ENCODE assay signal across 12 cellular contexts in the genomic region with DNA sequence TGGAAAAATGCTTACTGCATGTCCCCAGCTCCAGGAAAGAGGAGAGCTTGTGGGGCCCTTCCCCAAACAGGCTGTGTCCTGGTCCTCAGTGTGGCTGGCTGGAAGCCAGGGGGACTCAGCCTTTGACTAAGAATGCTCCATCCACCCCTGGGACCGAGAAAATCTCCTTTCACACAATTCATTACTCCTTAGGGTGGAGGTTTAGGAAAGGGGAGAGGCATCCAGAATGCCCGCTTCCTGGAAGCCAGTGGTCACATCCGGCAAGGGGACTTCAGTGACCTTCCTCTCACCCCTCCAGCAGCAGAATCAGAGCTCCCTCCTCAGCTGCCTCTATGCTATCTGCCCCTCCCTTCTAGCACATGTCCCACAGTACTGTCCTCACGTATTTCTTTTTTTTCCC. TPM values are rescaled to one million over a fixed set of nuclear protein-coding genes. Genes with fewer than 3 reads are reported as not detected.
DNase-seq lines count a peak whose midpoint lies in the region; ATAC-seq and TF ChIP-seq lines count a peak whose summit lies in the region.
"Had no signal": no experiment of that assay in that cellular context is flagged by ENCODE, and none has a peak within 500 bp of the region (broad histone marks: within the 10 kb centered on the region; RNA-seq: fewer than 3 reads in every experiment).

No MANE protein-coding gene starts in this region.

- H3K4me1 Mint-ChIP-seq in activated CD4-positive, alpha-beta memory T cell treated with anti-CD3 and anti-CD28 coated beads for 36 hours (ENCODE audit: low read depth): peaks cover 20% of the 10 kb centered on the region
- peaks cover 38% of the 10 kb centered on the region for H3K4me1 Mint-ChIP-seq in activated CD4-positive, alpha-beta memory T cell treated with anti-CD3 and anti-CD28 coated beads, Interleukin-2, amount 10 ng/mL, durations not matched to agents 7 days and 5 days
- peaks cover 13 to 17% of the 10 kb centered on the region in 2 donors for H3K4me1 Mint-ChIP-seq in effector memory CD8-positive, alpha-beta T cell (ENCODE audit: low read depth in 2 of 2)

- H2AFZ ChIP-seq in mesenchymal stem cell (ENCODE audit: low read depth, low read length): no peak overlapping the region

- H3K4me3 Mint-ChIP-seq in activated CD4-positive, alpha-beta memory T cell treated with anti-CD3 and anti-CD28 coated beads for 36 hours: no peak overlapping the region
- no peak overlapping the region for H3K4me3 Mint-ChIP-seq in activated CD4-positive, alpha-beta memory T cell treated with anti-CD3 and anti-CD28 coated beads, Interleukin-2, amount 10 ng/mL, durations not matched to agents 7 days and 5 days
- no peak overlapping the region for H3K4me3 Mint-ChIP-seq in effector memory CD8-positive, alpha-beta T cell

- no peak overlapping the region for H2BK15ac ChIP-seq in mesenchymal stem cell (ENCODE audit: low read depth, poor library complexity, severe bottlenecking)

- H2BK12ac ChIP-seq in mesenchymal stem cell (ENCODE audit: low read length in 2 of 2): peak overlapping the region in 1 of 2 experiments; percentile 15

- no peak for DNase-seq in activated CD4-positive, alpha-beta memory T cell treated with anti-CD3 and anti-CD28 coated beads for 36 hours
- no peak for DNase-seq in activated CD4-positive, alpha-beta memory T cell treated with anti-CD3 and anti-CD28 coated beads, Interleukin-2, amount 10 ng/mL, durations not matched to agents 7 days and 5 days
- DNase-seq in effector memory CD8-positive, alpha-beta T cell: no peak
- peak; percentile 82 for DNase-seq in mesenchymal stem cell
- DNase-seq in tibial artery: no peak
- no peak for DNase-seq in HCEC 1CT
- no peak for DNase-seq in NCI-H2171 (lab: John Stamatoyannopoulos, UW)
- DNase-seq in NOMO-1 treated with dmso at 0.1 percent for 144 hours (lab: John Stamatoyannopoulos, UW; ENCODE audit: unreplicated experiment): no peak
- DNase-seq: ACHN; activated CD4-positive, CD25-positive, alpha-beta regulatory T cell; activated naive CD4-positive, alpha-beta T cell treated with anti-CD3 and anti-CD28 coated beads, Interleukin-2, amount 50 U/mL, for 16 hours; NCI-H2029 had no signal

- no peaks in the 10 kb centered on the region for H3K9me3 Mint-ChIP-seq in activated CD4-positive, alpha-beta memory T cell treated with anti-CD3 and anti-CD28 coated beads for 36 hours
- no peaks in the 10 kb centered on the region for H3K9me3 Mint-ChIP-seq in activated CD4-positive, alpha-beta memory T cell treated with anti-CD3 and anti-CD28 coated beads, Interleukin-2, amount 10 ng/mL, durations not matched to agents 7 days and 5 days
- no peaks in the 10 kb centered on the region for H3K9me3 Mint-ChIP-seq in effector memory CD8-positive, alpha-beta T cell

- no peak overlapping the region for H3K4ac ChIP-seq in mesenchymal stem cell (ENCODE audit: low read depth in 1 of 2, low read length in 2 of 2)

- no peak overlapping the region for H3K23ac ChIP-seq in mesenchymal stem cell (ENCODE audit: low read length in 2 of 2)

- H2AK5ac ChIP-seq in mesenchymal stem cell (ENCODE audit: low read length, severe bottlenecking): no peak overlapping the region

- H3K27ac Mint-ChIP-seq in activated CD4-positive, alpha-beta memory T cell treated with anti-CD3 and anti-CD28 coated beads for 36 hours: peak overlapping the region; percentile 21
- no peak overlapping the region for H3K27ac Mint-ChIP-seq in activated CD4-positive, alpha-beta memory T cell treated with anti-CD3 and anti-CD28 coated beads, Interleukin-2, amount 10 ng/mL, durations not matched to agents 7 days and 5 days
- H3K27ac Mint-ChIP-seq in effector memory CD8-positive, alpha-beta T cell: peak overlapping the region; percentile 59 to 87

- H3K27me3 ChIP-seq in mesenchymal stem cell (ENCODE audit: control insufficient read depth in 1 of 2, insufficient read depth in 1 of 2, low read length in 2 of 2) (no peaks in the 10 kb centered on the region), tibial artery (no peaks in the 10 kb centered on the region)

- POLR2A ChIA-PET in activated CD4-positive, alpha-beta memory T cell treated with anti-CD3 and anti-CD28 coated beads for 36 hours (lab: Charles Lee): interaction anchor here (0.7 kb wide), 1 partner anchor 1947 kb away, joined by 3 read pairs; no protein-coding TSS in a partner anchor
- POLR2A ChIA-PET in activated CD4-positive, alpha-beta memory T cell treated with anti-CD3 and anti-CD28 coated beads, Interleukin-2, amount 10 ng/mL, durations not matched to agents 7 days and 5 days (lab: Charles Lee): interaction anchor here (1.5 kb wide), 1 partner anchor 20 kb away, joined by 3 read pairs; no protein-coding TSS in a partner anchor

- no peak overlapping the region for H2BK5ac ChIP-seq in mesenchymal stem cell (ENCODE audit: low read depth, low read length, poor library complexity, severe bottlenecking)

- H3K9ac ChIP-seq in mesenchymal stem cell (ENCODE audit: low read length): no peak overlapping the region

- peak overlapping the region; percentile 43 for H4K91ac ChIP-seq in mesenchymal stem cell (ENCODE audit: low read length)

- no peak overlapping the region for H3K27ac ChIP-seq in mesenchymal stem cell (ENCODE audit: low read length, poor library complexity, severe bottlenecking)
- H3K27ac ChIP-seq in tibial artery: peak overlapping the region; percentile 92 to 94

- intact Hi-C loops in activated CD4-positive, alpha-beta memory T cell treated with anti-CD3 and anti-CD28 coated beads for 36 hours (cut with micrococcal nuclease): no loop called here
- intact Hi-C loops in tibial artery (cut with DNase I; ENCODE audit: low total_unique reads): no loop called here

- H3K9me3 ChIP-seq in mesenchymal stem cell (ENCODE audit: control insufficient read depth, low read length): no peaks in the 10 kb centered on the region
- no peaks in the 10 kb centered on the region for H3K9me3 ChIP-seq in tibial artery

- H4K8ac ChIP-seq in mesenchymal stem cell (ENCODE audit: low read length): peak overlapping the region; percentile 19

- H3K14ac ChIP-seq in mesenchymal stem cell (ENCODE audit: low read length in 2 of 2): no peak overlapping the region

- CTCF ChIA-PET in activated CD4-positive, alpha-beta memory T cell treated with anti-CD3 and anti-CD28 coated beads for 36 hours (lab: Charles Lee): interaction anchor here (0.9 to 1.0 kb wide), 2 partner anchors 23 to 111 kb away, joined by 3 read pairs; no protein-coding TSS in a partner anchor
- CTCF ChIA-PET in activated CD4-positive, alpha-beta memory T cell treated with anti-CD3 and anti-CD28 coated beads, Interleukin-2, amount 10 ng/mL, durations not matched to agents 7 days and 5 days (lab: Charles Lee): interaction anchor here (2.5 kb wide), 1 partner anchor 341 kb away, joined by 9 read pairs; no protein-coding TSS in a partner anchor

- H3K27me3 Mint-ChIP-seq in activated CD4-positive, alpha-beta memory T cell treated with anti-CD3 and anti-CD28 coated beads for 36 hours: no peaks in the 10 kb centered on the region
- H3K27me3 Mint-ChIP-seq in activated CD4-positive, alpha-beta memory T cell treated with anti-CD3 and anti-CD28 coated beads, Interleukin-2, amount 10 ng/mL, durations not matched to agents 7 days and 5 days: no peaks in the 10 kb centered on the region
- no peaks in the 10 kb centered on the region for H3K27me3 Mint-ChIP-seq in effector memory CD8-positive, alpha-beta T cell

- H3K4me3 ChIP-seq in mesenchymal stem cell (ENCODE audit: insufficient read depth in 1 of 2, low read depth in 1 of 2, low read length in 2 of 2) (no peak overlapping the region), tibial artery (no peak overlapping the region)

- H3K36me3 Mint-ChIP-seq in activated CD4-positive, alpha-beta memory T cell treated with anti-CD3 and anti-CD28 coated beads for 36 hours: no peaks in the 10 kb centered on the region
- H3K36me3 Mint-ChIP-seq in activated CD4-positive, alpha-beta memory T cell treated with anti-CD3 and anti-CD28 coated beads, Interleukin-2, amount 10 ng/mL, durations not matched to agents 7 days and 5 days (ENCODE audit: low read depth): peaks cover 28% of the 10 kb centered on the region
- H3K36me3 Mint-ChIP-seq in effector memory CD8-positive, alpha-beta T cell (ENCODE audit: insufficient read depth): peaks cover 29% of the 10 kb centered on the region

- peak overlapping the region; percentile 39 for H2BK120ac ChIP-seq in mesenchymal stem cell (ENCODE audit: low read depth, low read length)

- no peak overlapping the region for H3K4me2 ChIP-seq in mesenchymal stem cell (ENCODE audit: low read length, poor library complexity, severe bottlenecking)

- H3K36me3 ChIP-seq in mesenchymal stem cell (ENCODE audit: control insufficient read depth in 1 of 2, insufficient read depth in 2 of 2, low read depth in 1 of 2, low read length in 2 of 2) (peaks cover 30 to 31% of the 10 kb centered on the region in 2 experiments), tibial artery (peaks cover 17 to 32% (median 18%) of the 10 kb centered on the region in 3 donors)

- TF ChIP-seq CTCF in tibial artery (IDR thresholded peaks at IDR 0.05): no peak

- peaks cover 2% of the 10 kb centered on the region for H3K79me1 ChIP-seq in mesenchymal stem cell (replicated peaks; ENCODE audit: low read length, poor library complexity, severe bottlenecking)

- H3K18ac ChIP-seq in mesenchymal stem cell (ENCODE audit: low read depth in 1 of 2, low read length in 2 of 2): peak overlapping the region; percentile 1 to 76

- 0% methylated on average over 3 of the region's 4 CpGs for WGBS in mesenchymal stem cell

- H3K4me1 ChIP-seq in mesenchymal stem cell (ENCODE audit: control insufficient read depth, insufficient read depth, low read depth, low read length) (peaks cover 9% of the 10 kb centered on the region), tibial artery (peaks cover 17 to 86% (median 68%) of the 10 kb centered on the region in 4 donors)

- ATAC-seq in effector memory CD8-positive, alpha-beta T cell (replicated peaks): no peak

RNA-seq across cellular contexts. Expression of gene ATG16L2, which starts 21.9 kb away (rescaled TPM):
- total RNA-seq in activated CD4-positive, alpha-beta memory T cell treated with anti-CD3 and anti-CD28 coated beads for 36 hours: 10 to 100 TPM; 79.7 to 91.1 TPM
- total RNA-seq in activated CD4-positive, alpha-beta memory T cell treated with anti-CD3 and anti-CD28 coated beads, Interleukin-2, amount 10 ng/mL, durations not matched to agents 7 days and 5 days: 100 to 1,000 TPM; 135 to 137 TPM
- 12.0 TPM for polyA plus RNA-seq in mesenchymal stem cell (2013, experiment 1 of 2)
- polyA plus RNA-seq in mesenchymal stem cell (2013, experiment 2 of 2): 10.4 TPM

RNA-seq across cellular contexts. Expression of gene STARD10, which starts 42.3 kb away (rescaled TPM):
- total RNA-seq in activated CD4-positive, alpha-beta memory T cell treated with anti-CD3 and anti-CD28 coated beads for 36 hours: 10 to 100 TPM; 14.8 to 16.8 TPM
- total RNA-seq in activated CD4-positive, alpha-beta memory T cell treated with anti-CD3 and anti-CD28 coated beads, Interleukin-2, amount 10 ng/mL, durations not matched to agents 7 days and 5 days: 10 to 100 TPM; 11.3 to 11.6 TPM
- polyA plus RNA-seq in mesenchymal stem cell (2013, experiment 1 of 2): 16.5 TPM
- polyA plus RNA-seq in mesenchymal stem cell (2013, experiment 2 of 2): 13.7 TPM
